ENCODE assay signal across 8 cellular contexts in genomic region chr14:100159865-100160533, GRCh38. TPM values are rescaled to one million over a fixed set of nuclear protein-coding genes. Genes with fewer than 3 reads are reported as not detected.
A peak's percentile ranks its signal among the peaks of the same experiment; 100 is the strongest.
DNase-seq lines count a peak whose midpoint lies in the region; ATAC-seq, FAIRE-seq and TF ChIP-seq lines count a peak whose summit lies in the region.

No MANE protein-coding gene starts in this region.

- H3K27ac ChIP-seq in duodenal mucosa (ENCODE audit: low read depth, low read length) (no peak overlapping the region), pancreas (no peak overlapping the region)

- ATAC-seq in GM18907 (IDR thresholded peaks at IDR 0.05; ENCODE audit: unreplicated experiment) (peak; percentile 12), HG03432 (IDR thresholded peaks at IDR 0.05; ENCODE audit: unreplicated experiment) (peak; percentile 41), pancreas (peak; percentile 10 to 41 (median 28))

- FAIRE-seq in pancreas (lab: Jason Lieb, UNC): no peak

- H3K9me3 ChIP-seq in duodenal mucosa (ENCODE audit: control insufficient read depth in 1 of 2, low read length in 2 of 2) (peaks cover 0 to under 1% of the 10 kb centered on the region in 2 donors), pancreas (no peaks in the 10 kb centered on the region)

- H3K27ac Mint-ChIP-seq in glutamatergic neuron (ENCODE audit: unreplicated experiment): no peak overlapping the region

- DNase-seq in pancreas: no peak
- no peak for DNase-seq in amniotic stem cell (lab: John Stamatoyannopoulos, UW)
- DNase-seq in globus pallidus (ENCODE audit: low spot score): no peak
- no peak for DNase-seq in DMS153 (lab: John Stamatoyannopoulos, UW)
- DNase-seq in glutamatergic neuron: no peak

- no peak for TF ChIP-seq CTCF in pancreas (IDR thresholded peaks at IDR 0.05)
- no peak for TF ChIP-seq CTCF in glutamatergic neuron (IDR thresholded peaks at IDR 0.05; ENCODE audit: partially characterized antibody, unreplicated experiment)

- no peak overlapping the region for H3K4me3 Mint-ChIP-seq in glutamatergic neuron (ENCODE audit: unreplicated experiment)

- H3K4me1 ChIP-seq in duodenal mucosa (ENCODE audit: control insufficient read depth in 1 of 2, insufficient read depth in 2 of 2, low read length in 2 of 2) (peaks cover 23 to 32% of the 10 kb centered on the region in 2 donors), pancreas (peaks cover 0 to 10% (median 0%) of the 10 kb centered on the region in 3 donors)

- peaks cover 21% of the 10 kb centered on the region for H3K27me3 Mint-ChIP-seq in glutamatergic neuron (ENCODE audit: unreplicated experiment)

- WGBS in pancreas, 2 donors: 10 to 29% methylated on average over 14 to 39 of the region's 39 CpGs

- H3K36me3 Mint-ChIP-seq in glutamatergic neuron (ENCODE audit: unreplicated experiment): peaks cover 4% of the 10 kb centered on the region

- H3K27me3 ChIP-seq in duodenal mucosa (ENCODE audit: control insufficient read depth in 1 of 2, insufficient read depth in 2 of 2, low read length in 2 of 2): peaks cover 0 to 8% of the 10 kb centered on the region in 2 donors
- H3K27me3 ChIP-seq in pancreas: no peaks in the 10 kb centered on the region

- peaks cover 5% of the 10 kb centered on the region for H3K9me3 Mint-ChIP-seq in glutamatergic neuron (ENCODE audit: unreplicated experiment)

- no peaks in the 10 kb centered on the region for H3K36me3 ChIP-seq in duodenal mucosa (ENCODE audit: control insufficient read depth in 1 of 2, insufficient read depth in 2 of 2, low read length in 2 of 2)
- no peaks in the 10 kb centered on the region for H3K36me3 ChIP-seq in pancreas

- no peaks in the 10 kb centered on the region for H3K4me1 Mint-ChIP-seq in glutamatergic neuron (ENCODE audit: low read depth, unreplicated experiment)

- peak overlapping the region; percentile 55 to 72 for H3K4me3 ChIP-seq in duodenal mucosa (ENCODE audit: low read depth in 1 of 2, low read length in 2 of 2)
- H3K4me3 ChIP-seq in pancreas: peak overlapping the region; percentile 60 to 85 (median 66)

- no peak overlapping the region for H3K9ac ChIP-seq in duodenal mucosa (ENCODE audit: low read depth in 1 of 2, low read length in 2 of 2)

- intact Hi-C loops in pancreas (cut with DNase I): no loop called here

RNA-seq across cellular contexts. Expression of gene DEGS2, which starts 0.6 kb away (rescaled TPM):
- 1 to 10 TPM; 2.8 to 7.3 (median 5.3) TPM for total RNA-seq in pancreas
- 1 to 10 TPM; 1.9 to 3.9 TPM for polyA plus RNA-seq in pancreas
- total RNA-seq in glutamatergic neuron (ENCODE audit: unreplicated experiment): 0.34 TPM
